In genomic region chr19:12052057-12052570, GRCh38 we compare ENCODE assay signal across 8 cellular contexts. TPM values are rescaled to one million over a fixed set of nuclear protein-coding genes. Genes with fewer than 3 reads are reported as not detected.
DNase-seq lines count a peak whose midpoint lies in the region; ATAC-seq and TF ChIP-seq lines count a peak whose summit lies in the region.

No MANE protein-coding gene starts in this region.

- H3K4me1 ChIP-seq in liver (ENCODE audit: control insufficient read depth in 4 of 4, insufficient read depth in 4 of 4, low read length in 3 of 4) (peaks cover 0 to 17% (median 5%) of the 10 kb centered on the region in 4 donors), transverse colon (peaks cover 0 to 19% (median 13%) of the 10 kb centered on the region in 4 donors)

- peak overlapping the region; percentile 26 to 75 (median 48) for H3K4me3 ChIP-seq in liver (ENCODE audit: low read depth in 1 of 3, low read length in 3 of 3)
- H3K4me3 ChIP-seq in transverse colon = peak overlapping the region; percentile 59 to 89 (median 64)

- H3K27ac ChIP-seq in liver (ENCODE audit: low read depth in 1 of 2, low read length in 2 of 2) (peak overlapping the region; percentile 49 to 54), transverse colon (peak overlapping the region; percentile 75 to 85 (median 82))

- peaks cover 11% of the 10 kb centered on the region for H3K4me1 Mint-ChIP-seq in activated naive CD8-positive, alpha-beta T cell treated with anti-CD3 and anti-CD28 coated beads for 36 hours

- H3K9me3 ChIP-seq in liver (ENCODE audit: control insufficient read depth in 4 of 4, low read length in 3 of 4) (peaks cover 0 to 2% (median under 1%) of the 10 kb centered on the region in 4 donors), transverse colon (no peaks in the 10 kb centered on the region)

- no peak for TF ChIP-seq POLR2A in transverse colon (IDR thresholded peaks at IDR 0.05)

- H3K27me3 ChIP-seq in liver (ENCODE audit: control insufficient read depth in 4 of 4, insufficient read depth in 4 of 4, low read length in 3 of 4) = no peaks in the 10 kb centered on the region
- no peaks in the 10 kb centered on the region for H3K27me3 ChIP-seq in transverse colon

- peaks cover 31% of the 10 kb centered on the region for H3K27me3 Mint-ChIP-seq in activated naive CD8-positive, alpha-beta T cell treated with anti-CD3 and anti-CD28 coated beads for 36 hours

- DNase-seq in EL (peak; percentile 46), transverse colon (no peak), posterior vena cava (ENCODE audit: low spot score) (no peak), SKM-1 (lab: John Stamatoyannopoulos, UW; ENCODE audit: unreplicated experiment) (no peak)
- no peak for DNase-seq in activated naive CD8-positive, alpha-beta T cell treated with anti-CD3 and anti-CD28 coated beads for 36 hours
- DNase-seq in stimulated activated CD8-positive, alpha-beta memory T cell treated with anti-CD3 and anti-CD28 coated beads, Interleukin-4, amount 100 ng/mL, for 48 hours = no peak

- peaks cover 13% of the 10 kb centered on the region for H3K36me3 Mint-ChIP-seq in activated naive CD8-positive, alpha-beta T cell treated with anti-CD3 and anti-CD28 coated beads for 36 hours

- H3K27ac Mint-ChIP-seq in activated naive CD8-positive, alpha-beta T cell treated with anti-CD3 and anti-CD28 coated beads for 36 hours = peak overlapping the region; percentile 54

- in situ Hi-C loops in transverse colon (cut with MboI; ENCODE audit: low pct_ligation_motif_present in 1 of 4, low pct_unique_long_range_greater_than_20kb in 1 of 4, low sequenced_read_pairs in 3 of 4) = loop anchor here in 2 of 4 donors (10.0 kb wide), 1 partner anchor 93 kb away; the partner anchor contains the start of gene ZNF20 (in 2 of the 2)

- intact Hi-C loops in transverse colon (cut with DNase I; ENCODE audit: low total_unique reads) (no loop called here), posterior vena cava (cut with DNase I) (no loop called here)

- WGBS in liver = 3% methylated on average over 21 of the region's 21 CpGs
- 1 to 3% methylated on average over 14 to 21 of the region's 21 CpGs for WGBS in transverse colon (ENCODE audit: low coverage in 1 of 2), 2 donors

- TF ChIP-seq RAD21 in liver (IDR thresholded peaks at IDR 0.05) = no peak

- TF ChIP-seq CTCF in liver (IDR thresholded peaks at IDR 0.05; ENCODE audit: low read depth, low read length, missing input control) = no peak
- TF ChIP-seq CTCF in transverse colon (IDR thresholded peaks at IDR 0.05) = no peak

- peak overlapping the region; percentile 86 for H3K4me3 Mint-ChIP-seq in activated naive CD8-positive, alpha-beta T cell treated with anti-CD3 and anti-CD28 coated beads for 36 hours

- ATAC-seq in HG03175 (IDR thresholded peaks at IDR 0.05; ENCODE audit: unreplicated experiment) = peak; percentile 43

- TF ChIP-seq EP300 in transverse colon (IDR thresholded peaks at IDR 0.05; ENCODE audit: low read depth) = no peak

- peak overlapping the region in 1 of 2 donors; percentile 17 for H3K9ac ChIP-seq in liver (ENCODE audit: low read depth in 1 of 2, low read length in 2 of 2)

- H3K36me3 ChIP-seq in liver (ENCODE audit: control insufficient read depth in 4 of 4, insufficient read depth in 3 of 4, low read depth in 1 of 4, low read length in 3 of 4) (no peaks in the 10 kb centered on the region), transverse colon (no peaks in the 10 kb centered on the region)

- peaks cover 3% of the 10 kb centered on the region for H3K9me3 Mint-ChIP-seq in activated naive CD8-positive, alpha-beta T cell treated with anti-CD3 and anti-CD28 coated beads for 36 hours

TF ChIP-seq in liver, 16 proteins besides CTCF, POLR2A, EP300 and RAD21:
- no peak for TF ChIP-seq GABPA (IDR thresholded peaks at IDR 0.05 in 1 of 2, conservative IDR thresholded peaks at IDR 0.05 in 1 of 2)

RNA-seq across cellular contexts. Expression of gene ZNF878, which starts 0.6 kb away (rescaled TPM):
- total RNA-seq in activated naive CD8-positive, alpha-beta T cell treated with anti-CD3 and anti-CD28 coated beads for 36 hours = 1 to 10 TPM; 1.1 TPM
- total RNA-seq in liver = under 1 TPM; 0.25 to 0.33 TPM
- polyA plus RNA-seq in liver = not detected
- under 1 TPM in 1 of 4 donors, not detected in 3; 0.32 TPM for total RNA-seq in transverse colon
- under 1 TPM in 1 of 2 donors, not detected in 1; 0.14 TPM for total RNA-seq in posterior vena cava

RNA-seq across cellular contexts. Expression of gene ZNF844, which starts 12.4 kb away (rescaled TPM):
- total RNA-seq in activated naive CD8-positive, alpha-beta T cell treated with anti-CD3 and anti-CD28 coated beads for 36 hours = 1 to 10 TPM; 4.0 to 4.8 TPM
- total RNA-seq in liver = 1 to 10 TPM; 4.4 to 5.6 TPM
- polyA plus RNA-seq in liver = 1 to 10 TPM in 1 of 2 donors, under 1 TPM in 1; 0.72 to 1.4 TPM
- total RNA-seq in transverse colon = 10 to 100 TPM in 3 of 4 donors, 1 to 10 TPM in 1; 8.6 to 15.3 (median 12.5) TPM
- 10 to 100 TPM in 1 of 2 donors, 1 to 10 TPM in 1; 7.8 to 14.9 TPM for total RNA-seq in posterior vena cava

RNA-seq across cellular contexts. Expression of gene ZNF433, which starts 16.6 kb away (rescaled TPM):
- 1 to 10 TPM; 2.2 to 2.3 TPM for total RNA-seq in activated naive CD8-positive, alpha-beta T cell treated with anti-CD3 and anti-CD28 coated beads for 36 hours
- total RNA-seq in liver = 1 to 10 TPM; 1.8 to 4.7 TPM
- polyA plus RNA-seq in liver = 1 to 10 TPM; 1.3 to 3.2 TPM
- 10 to 100 TPM in 1 of 4 donors, 1 to 10 TPM in 3; 3.2 to 13.5 (median 4.7) TPM for total RNA-seq in transverse colon
- 1 to 10 TPM; 3.9 to 5.1 TPM for total RNA-seq in posterior vena cava
